13 cellular contexts compared by ENCODE assay signal in the genomic region with DNA sequence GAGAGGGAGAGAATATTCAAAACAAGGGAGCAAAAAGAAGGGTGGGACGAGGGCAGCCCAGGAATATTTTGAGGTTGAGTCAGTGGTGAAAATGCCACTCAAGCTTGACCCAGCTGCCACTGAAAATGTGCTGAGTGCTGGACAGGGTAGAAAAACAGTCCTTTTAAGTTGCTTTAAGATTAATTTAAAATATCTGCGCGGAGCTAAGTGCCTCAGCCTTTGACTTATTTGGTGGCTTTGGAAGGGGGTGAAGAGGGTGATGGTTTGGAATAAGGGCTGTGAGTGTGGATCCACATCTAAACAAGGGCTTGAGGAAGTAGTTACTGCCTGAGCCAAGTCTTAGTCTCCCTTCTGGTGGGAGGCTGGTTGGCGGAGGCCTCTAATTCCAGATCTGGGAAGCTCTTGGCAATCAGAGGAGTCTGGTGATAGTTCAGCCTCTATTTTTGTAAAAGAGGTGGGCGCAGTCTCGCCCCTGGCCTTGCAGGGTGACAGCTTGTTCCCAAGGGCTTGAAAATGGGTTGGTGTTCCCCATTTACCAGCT.
DNase-seq lines count a peak whose midpoint lies in the region; ATAC-seq and TF ChIP-seq lines count a peak whose summit lies in the region.
"Had no signal": no experiment of that assay in that cellular context is flagged by ENCODE, and none has a peak within 500 bp of the region (broad histone marks: within the 10 kb centered on the region; RNA-seq: fewer than 3 reads in every experiment).

No MANE protein-coding gene starts in this region.

- DNase-seq in HS-27A (ENCODE audit: low read depth) (peak; percentile 70), astrocyte of the hippocampus (ENCODE audit: low read depth, low spot score) (peak; percentile 84), kidney tubule cell (ENCODE audit: low spot score) (peak; percentile 69), stomach (no peak), natural killer cell (no peak), NCI-H2029 treated with DMSO at 0.1 percent for 48 hours (lab: John Stamatoyannopoulos, UW) (no peak)
- DNase-seq in activated CD4-positive, alpha-beta T cell treated with anti-CD3 and anti-CD28 coated beads, Interleukin-2, amount 50 U/mL, for 4 hours = no peak
- DNase-seq: activated naive CD4-positive, alpha-beta T cell treated with anti-CD3 and anti-CD28 coated beads for 36 hours; CD4-positive, alpha-beta memory T cell; cortex of kidney; GM23248 had no signal

- peaks cover 12% of the 10 kb centered on the region in 2 donors for H3K27me3 Mint-ChIP-seq in natural killer cell (ENCODE audit: low read depth in 2 of 2)

- WGBS in stomach, 5 donors = 53 to 65% (median 62%) methylated on average over 6 of the region's 6 CpGs

- no peaks in the 10 kb centered on the region for H3K9me3 Mint-ChIP-seq in natural killer cell
- H3K9me3 Mint-ChIP-seq: activated naive CD4-positive, alpha-beta T cell treated with anti-CD3 and anti-CD28 coated beads for 36 hours had no signal

- no peaks in the 10 kb centered on the region for H3K9me3 ChIP-seq in stomach

- no peak overlapping the region for H3K4me3 Mint-ChIP-seq in natural killer cell
- H3K4me3 Mint-ChIP-seq: activated naive CD4-positive, alpha-beta T cell treated with anti-CD3 and anti-CD28 coated beads for 36 hours; CD4-positive, alpha-beta memory T cell had no signal

- TF ChIP-seq EP300 in stomach (IDR thresholded peaks at IDR 0.05) = peak; percentile 13

- TF ChIP-seq CTCF in stomach (IDR thresholded peaks at IDR 0.05) = no peak
- TF ChIP-seq CTCF in natural killer cell (IDR thresholded peaks at IDR 0.05) = no peak

- no peaks in the 10 kb centered on the region for H3K4me1 Mint-ChIP-seq in natural killer cell
- H3K4me1 Mint-ChIP-seq: CD4-positive, alpha-beta memory T cell had no signal

- no peak overlapping the region for H3K27ac Mint-ChIP-seq in natural killer cell
- H3K27ac Mint-ChIP-seq: activated naive CD4-positive, alpha-beta T cell treated with anti-CD3 and anti-CD28 coated beads for 36 hours; CD4-positive, alpha-beta memory T cell had no signal

- no peak overlapping the region for H3K4me3 ChIP-seq in stomach
- H3K4me3 ChIP-seq: GM23248, hepatocyte had no signal

- H3K36me3 Mint-ChIP-seq in natural killer cell = no peaks in the 10 kb centered on the region
- H3K36me3 Mint-ChIP-seq: CD4-positive, alpha-beta memory T cell had no signal

- ATAC-seq in GM18909 (IDR thresholded peaks at IDR 0.05; ENCODE audit: poor library complexity, unreplicated experiment) (no peak), natural killer cell (no peak)

- H3K36me3 ChIP-seq in stomach = no peaks in the 10 kb centered on the region

- intact Hi-C loops in stomach (cut with DNase I; ENCODE audit: low total_unique reads) (no loop called here), natural killer cell (cut with micrococcal nuclease) (no loop called here)

- TF ChIP-seq POLR2A in stomach (IDR thresholded peaks at IDR 0.05) = no peak

- peak overlapping the region in 4 of 5 donors; percentile 70 to 81 (median 75) for H3K27ac ChIP-seq in stomach
- H3K27ac ChIP-seq: GM23248, hepatocyte had no signal

- peaks cover 0 to 65% (median 15%) of the 10 kb centered on the region in 4 donors for H3K4me1 ChIP-seq in stomach

- H3K27me3 ChIP-seq in stomach = no peaks in the 10 kb centered on the region
- H3K27me3 ChIP-seq: hepatocyte had no signal

Comparison
In these comparisons a context has a peak if more than half of its experiments do, and no peak if none do; other contexts are left out.
1. DNase-seq: peak in HS-27A (single experiment), astrocyte of the hippocampus (single experiment) and kidney tubule cell (single experiment); none in stomach (single experiment), activated CD4-positive, alpha-beta T cell treated with anti-CD3 and anti-CD28 coated beads, Interleukin-2, amount 50 U/mL, for 4 hours (0 of 2), natural killer cell (single experiment) and NCI-H2029 treated with DMSO at 0.1 percent for 48 hours (single experiment).